8 cellular contexts compared by ENCODE assay signal in genomic region chr1:121458291-121459048, GRCh38.
DNase-seq lines count a peak whose midpoint lies in the region; ATAC-seq and TF ChIP-seq lines count a peak whose summit lies in the region.

No MANE protein-coding gene starts in this region.

- ATAC-seq in GM21390 (IDR thresholded peaks at IDR 0.05; ENCODE audit: unreplicated experiment), result peak; percentile 99
- peak; percentile 98 for ATAC-seq in HG03558 (IDR thresholded peaks at IDR 0.05; ENCODE audit: extremely low read depth, unreplicated experiment)

- no peak overlapping the region for H3K4me3 ChIP-seq in GM12864 (ENCODE audit: low read depth, low read length)
- no peak overlapping the region for H3K4me3 ChIP-seq in smooth muscle cell

- no peaks in the 10 kb centered on the region for H3K36me3 ChIP-seq in smooth muscle cell (ENCODE audit: low read depth)

- no peaks in the 10 kb centered on the region for H3F3A ChIP-seq in smooth muscle cell (ENCODE audit: low read depth)

- no peak overlapping the region for H3K4me2 ChIP-seq in smooth muscle cell

- no peak overlapping the region for H3K9ac ChIP-seq in smooth muscle cell (ENCODE audit: low read depth)

- no peak for TF ChIP-seq CTCF in GM12864 (IDR thresholded peaks at IDR 0.05; ENCODE audit: low read depth, low read length, missing control alignments)
- no peak for TF ChIP-seq CTCF in smooth muscle cell (IDR thresholded peaks at IDR 0.05; ENCODE audit: borderline replicate concordance, insufficient read depth, poor library complexity, severe bottlenecking)

- no peaks in the 10 kb centered on the region for H3K79me2 ChIP-seq in smooth muscle cell (ENCODE audit: low read depth)

- H4K20me1 ChIP-seq in smooth muscle cell (ENCODE audit: low read depth), result no peaks in the 10 kb centered on the region

- H3K9me3 ChIP-seq in smooth muscle cell (replicated peaks; ENCODE audit: low read depth), result no peaks in the 10 kb centered on the region

- no peak overlapping the region for H3K27ac ChIP-seq in smooth muscle cell (ENCODE audit: low read depth)

- 89% methylated on average over 2 of the region's 2 CpGs for WGBS in smooth muscle cell (ENCODE audit: low lambda C conversion rate)

- H2AFZ ChIP-seq in smooth muscle cell (ENCODE audit: low read depth), result no peak overlapping the region

- H3K27me3 ChIP-seq in smooth muscle cell (ENCODE audit: low read depth), result no peaks in the 10 kb centered on the region

- DNase-seq in GM12864 (ENCODE audit: low read depth) (peak; percentile 36), Ammon's horn (ENCODE audit: low spot score) (no peak), H4 (ENCODE audit: low spot score) (no peak), smooth muscle cell (lab: John Stamatoyannopoulos, UW; ENCODE audit: unreplicated experiment) (no peak)
- peak; percentile 32 for DNase-seq in central memory CD4-positive, alpha-beta T cell
- no peak for DNase-seq in NK-92 treated with Interleukin-12 subunit alpha and Interleukin-12 subunit beta, amount 100 ng/mL, for 24 hours (lab: John Stamatoyannopoulos, UW)

- no peaks in the 10 kb centered on the region for H3K4me1 ChIP-seq in smooth muscle cell (ENCODE audit: low read depth)

Comparison
In these comparisons a context has a peak if more than half of its experiments do, and no peak if none do; other contexts are left out.
1. DNase-seq: peak in GM12864 (single experiment) and central memory CD4-positive, alpha-beta T cell (single experiment); none in NK-92 treated with Interleukin-12 subunit alpha and Interleukin-12 subunit beta, amount 100 ng/mL, for 24 hours (single experiment), Ammon's horn (single experiment), H4 (single experiment) and smooth muscle cell (single experiment).